ENCODE assay signal across 8 cellular contexts in genomic region chr7:23544913-23545354, GRCh38. TPM values are rescaled to one million over a fixed set of nuclear protein-coding genes. Genes with fewer than 3 reads are reported as not detected.
DNase-seq lines count a peak whose midpoint lies in the region; ATAC-seq and TF ChIP-seq lines count a peak whose summit lies in the region.

No MANE protein-coding gene starts in this region.

- no peak overlapping the region for H3K27ac ChIP-seq in left ventricle myocardium inferior (replicated peaks)

- POLR2A ChIA-PET in WTC11 (lab: Charles Lee), result no interaction called here

- H3K4me3 Mint-ChIP-seq in WTC11 (no peak overlapping the region), memory B cell (no peak overlapping the region)
- H3K4me3 Mint-ChIP-seq in activated T-helper 2 cell treated with anti-CD3 and anti-CD28 coated beads, Interferon-gamma antibody, Interleukin-2, Interleukin-4, amounts not matched to agents 10 μg/mL and 5 μg/mL and 100 μg/mL, durations not matched to agents 14 hours and 24 hours and 36 hours (ENCODE audit: low read depth), result no peak overlapping the region

- H3K4me3 ChIP-seq in left ventricle myocardium inferior, result no peak overlapping the region

- H3K27me3 Mint-ChIP-seq in WTC11 (ENCODE audit: low read depth) (no peaks in the 10 kb centered on the region), memory B cell (no peaks in the 10 kb centered on the region)
- peaks cover 6% of the 10 kb centered on the region for H3K27me3 Mint-ChIP-seq in activated T-helper 2 cell treated with anti-CD3 and anti-CD28 coated beads, Interferon-gamma antibody, Interleukin-2, Interleukin-4, amounts not matched to agents 10 μg/mL and 5 μg/mL and 100 μg/mL, durations not matched to agents 14 hours and 24 hours and 36 hours (ENCODE audit: low read depth)

- peaks cover 5% of the 10 kb centered on the region for H3K27me3 ChIP-seq in left ventricle myocardium inferior (ENCODE audit: low read depth)

- no peaks in the 10 kb centered on the region for H3K4me1 ChIP-seq in left ventricle myocardium inferior

- no peaks in the 10 kb centered on the region for H3K36me3 ChIP-seq in left ventricle myocardium inferior

- H3K27ac Mint-ChIP-seq in WTC11, result no peak overlapping the region
- H3K27ac Mint-ChIP-seq in memory B cell, result peak overlapping the region; percentile 39
- no peak overlapping the region for H3K27ac Mint-ChIP-seq in activated T-helper 2 cell treated with anti-CD3 and anti-CD28 coated beads, Interferon-gamma antibody, Interleukin-2, Interleukin-4, amounts not matched to agents 10 μg/mL and 5 μg/mL and 100 μg/mL, durations not matched to agents 14 hours and 24 hours and 36 hours

- DNase-seq in left ventricle myocardium inferior, result no peak
- no peak for DNase-seq in left cardiac atrium
- DNase-seq in NCI-H146 treated with DMSO at 0.1 percent for 48 hours (lab: John Stamatoyannopoulos, UW; ENCODE audit: unreplicated experiment), result peak; percentile 44
- DNase-seq in WTC11 (ENCODE audit: low spot score), result no peak
- DNase-seq in memory B cell (ENCODE audit: low spot score in 2 of 2), result no peak
- no peak for DNase-seq in effector CD8-positive, alpha-beta T cell (lab: John Stamatoyannopoulos, UW)
- no peak for DNase-seq in activated T-helper 2 cell treated with anti-CD3 and anti-CD28 coated beads, Interferon-gamma antibody, Interleukin-2, Interleukin-4, amounts not matched to agents 10 μg/mL and 5 μg/mL and 100 μg/mL, durations not matched to agents 14 hours and 24 hours and 36 hours (ENCODE audit: low spot score)

- CTCF ChIA-PET in WTC11 (lab: Charles Lee), result interaction anchor here (0.7 to 1.4 kb wide), 9 partner anchors 16 to 298 kb away, joined by 3 to 9 read pairs (median 3); partner anchors contain the start of gene GPNMB

- H3K4me1 Mint-ChIP-seq in WTC11 (peaks cover 2% of the 10 kb centered on the region), memory B cell (peaks cover 15% of the 10 kb centered on the region)
- H3K4me1 Mint-ChIP-seq in activated T-helper 2 cell treated with anti-CD3 and anti-CD28 coated beads, Interferon-gamma antibody, Interleukin-2, Interleukin-4, amounts not matched to agents 10 μg/mL and 5 μg/mL and 100 μg/mL, durations not matched to agents 14 hours and 24 hours and 36 hours (ENCODE audit: low read depth), result peaks cover 13% of the 10 kb centered on the region

- no peak for ATAC-seq in left cardiac atrium
- ATAC-seq in HG02840 (IDR thresholded peaks at IDR 0.05; ENCODE audit: low FRiP score, unreplicated experiment), result peak; percentile 55
- ATAC-seq in WTC11, result peak; percentile 38
- ATAC-seq in memory B cell (ENCODE audit: low read depth), result peak; percentile 57

- peak; percentile 48 for TF ChIP-seq CTCF in left ventricle myocardium inferior (IDR thresholded peaks at IDR 0.05; ENCODE audit: borderline replicate concordance)
- no peak for TF ChIP-seq CTCF in WTC11 (IDR thresholded peaks at IDR 0.05)

- H3K9me3 ChIP-seq in left ventricle myocardium inferior (replicated peaks), result no peaks in the 10 kb centered on the region

- intact Hi-C loops in left ventricle myocardium inferior (cut with micrococcal nuclease) (loop anchor here (5.0 kb wide), 1 partner anchor 167 kb away; the partner anchor contains the start of gene STK31), left cardiac atrium (cut with DNase I) (no loop called here)
- intact Hi-C loops in activated T-helper 2 cell treated with anti-CD3 and anti-CD28 coated beads, Interferon-gamma antibody, Interleukin-2, Interleukin-4, amounts not matched to agents 10 μg/mL and 5 μg/mL and 100 μg/mL, durations not matched to agents 14 hours and 24 hours and 36 hours (cut with micrococcal nuclease), result no loop called here

- peaks cover 6% of the 10 kb centered on the region for H3K9me3 Mint-ChIP-seq in WTC11
- H3K9me3 Mint-ChIP-seq in memory B cell, result no peaks in the 10 kb centered on the region
- no peaks in the 10 kb centered on the region for H3K9me3 Mint-ChIP-seq in activated T-helper 2 cell treated with anti-CD3 and anti-CD28 coated beads, Interferon-gamma antibody, Interleukin-2, Interleukin-4, amounts not matched to agents 10 μg/mL and 5 μg/mL and 100 μg/mL, durations not matched to agents 14 hours and 24 hours and 36 hours

- H3K36me3 Mint-ChIP-seq in WTC11 (no peaks in the 10 kb centered on the region), memory B cell (no peaks in the 10 kb centered on the region)
- H3K36me3 Mint-ChIP-seq in activated T-helper 2 cell treated with anti-CD3 and anti-CD28 coated beads, Interferon-gamma antibody, Interleukin-2, Interleukin-4, amounts not matched to agents 10 μg/mL and 5 μg/mL and 100 μg/mL, durations not matched to agents 14 hours and 24 hours and 36 hours (ENCODE audit: low read depth), result no peaks in the 10 kb centered on the region

TF ChIP-seq in WTC11, 78 proteins besides CTCF, POLR2A, EP300 and RAD21:
- TF ChIP-seq EMX1 (CRISPR knock-in tag; IDR thresholded peaks at IDR 0.05), result no peak

RNA-seq across cellular contexts. Expression of gene TRA2A, which starts 13.2 kb away (rescaled TPM):
- 25.6 TPM for total RNA-seq in left ventricle myocardium inferior
- 10 to 100 TPM; 33.1 to 39.7 TPM for total RNA-seq in left cardiac atrium
- 110 to 144 TPM (median 133 TPM) in 3 replicates for total RNA-seq in WTC11 (2021)
- total RNA-seq in activated T-helper 2 cell treated with anti-CD3 and anti-CD28 coated beads, Interferon-gamma antibody, Interleukin-2, Interleukin-4, amounts not matched to agents 10 μg/mL and 5 μg/mL and 100 μg/mL, durations not matched to agents 14 hours and 24 hours and 36 hours, result 105 and 115 TPM in 2 replicates

RNA-seq across cellular contexts. Expression of gene CCDC126, which starts 52.2 kb away (rescaled TPM):
- total RNA-seq in left ventricle myocardium inferior, result 8.9 TPM
- 10 to 100 TPM in 1 of 2 donors, 1 to 10 TPM in 1; 8.4 to 10.9 TPM for total RNA-seq in left cardiac atrium
- total RNA-seq in WTC11 (2021), result 3.3 to 5.1 TPM (median 3.8 TPM) in 3 replicates
- total RNA-seq in activated T-helper 2 cell treated with anti-CD3 and anti-CD28 coated beads, Interferon-gamma antibody, Interleukin-2, Interleukin-4, amounts not matched to agents 10 μg/mL and 5 μg/mL and 100 μg/mL, durations not matched to agents 14 hours and 24 hours and 36 hours, result 6.1 and 6.3 TPM in 2 replicates

Comparison
In these comparisons a context has a peak if more than half of its experiments do, and no peak if none do; other contexts are left out.
1. ATAC-seq: peak in HG02840 (single experiment), WTC11 (single experiment) and memory B cell (single experiment); none in left cardiac atrium (0 of 2).